8 cellular contexts compared by ENCODE assay signal in the genomic region with DNA sequence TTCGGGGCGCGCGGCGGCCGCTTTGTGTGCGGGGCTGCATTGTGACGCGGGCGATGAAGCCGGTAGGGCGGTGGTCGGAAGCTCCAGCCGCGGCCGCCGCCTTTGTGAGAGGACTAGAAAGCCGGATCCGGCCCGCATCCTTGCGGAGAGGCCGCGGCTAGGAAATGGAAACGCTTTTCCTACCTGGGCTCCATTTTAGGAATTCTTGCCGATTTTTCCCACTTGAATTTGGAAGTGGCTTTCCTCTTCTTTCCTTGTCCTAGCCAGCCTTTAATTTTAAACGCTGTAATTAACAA. TPM values are rescaled to one million over a fixed set of nuclear protein-coding genes. Genes with fewer than 3 reads are reported as not detected.
DNase-seq lines count a peak whose midpoint lies in the region; ATAC-seq and TF ChIP-seq lines count a peak whose summit lies in the region.

No MANE protein-coding gene starts in this region.

- H3K27ac ChIP-seq in AG04450 (ENCODE audit: low read depth, low read length) (peak overlapping the region; percentile 97), uterus (peak overlapping the region; percentile 97)

- BruUV-seq in MCF 10A (replicated peaks; lab: Mats Ljungman, UMichigan), result no TSS peak

- intact Hi-C loops in MCF 10A (cut with micrococcal nuclease) (loop anchor here (1.0 to 5.0 kb wide), 4 partner anchors 28 to 512 kb away; no protein-coding TSS in a partner anchor), uterus (cut with DNase I; ENCODE audit: low total_unique reads) (loop anchor here (10.0 kb wide), 1 partner anchor 129 kb away; no protein-coding TSS in a partner anchor)

- H3K4me1 ChIP-seq in uterus, result no peaks in the 10 kb centered on the region

- DNase-seq in AG04450 (ENCODE audit: low read depth, low spot score), result no peak
- DNase-seq in HK-2 (ENCODE audit: unreplicated experiment), result peak; percentile 31
- peak; percentile 27 for DNase-seq in MCF 10A (ENCODE audit: unreplicated experiment)
- no peak for DNase-seq in memory B cell (ENCODE audit: low spot score in 2 of 2)
- no peak for DNase-seq in uterus
- DNase-seq in stimulated activated CD4-positive, alpha-beta T cell treated with anti-CD3 and anti-CD28 coated beads, Interleukin-4, amount 100 ng/mL, for 1 hour, result no peak
- no peak for DNase-seq in Kasumi-1 (lab: John Stamatoyannopoulos, UW)

- ATAC-seq in memory B cell (ENCODE audit: low read depth), result no peak
- no peak for ATAC-seq in GM21447 (IDR thresholded peaks at IDR 0.05; ENCODE audit: unreplicated experiment)

- no peaks in the 10 kb centered on the region for H3K36me3 ChIP-seq in uterus

- H3K4me3 ChIP-seq in AG04450 (ENCODE audit: low read depth, low read length), result peak overlapping the region; percentile 81
- peak overlapping the region; percentile 50 to 73 for H3K4me3 ChIP-seq in uterus

- H3K36me3 Mint-ChIP-seq in MCF 10A (ENCODE audit: insufficient read depth, unreplicated experiment) (peaks cover 29% of the 10 kb centered on the region), memory B cell (peaks cover 13% of the 10 kb centered on the region)

- H3K4me3 Mint-ChIP-seq in MCF 10A (ENCODE audit: unreplicated experiment), result peak overlapping the region; percentile 88
- H3K4me3 Mint-ChIP-seq in memory B cell, result peak overlapping the region; percentile 99

- TF ChIP-seq CTCF in AG04450 (IDR thresholded peaks at IDR 0.05; ENCODE audit: low read depth, low read length) (no peak), MCF 10A (IDR thresholded peaks at IDR 0.05; ENCODE audit: unreplicated experiment) (no peak), uterus (IDR thresholded peaks at IDR 0.05) (no peak)

- no peak for TF ChIP-seq POLR2A in uterus (IDR thresholded peaks at IDR 0.05)

- H3K27ac Mint-ChIP-seq in MCF 10A (ENCODE audit: low read depth, unreplicated experiment) (peak overlapping the region; percentile 84), memory B cell (peak overlapping the region; percentile 93)

- H3K27me3 Mint-ChIP-seq in MCF 10A (ENCODE audit: insufficient read depth, unreplicated experiment) (peaks cover 18% of the 10 kb centered on the region), memory B cell (no peaks in the 10 kb centered on the region)

- POLR2A ChIA-PET in AG04450 (lab: Yijun Ruan, JAX), result interaction anchor here (0.6 to 5.5 kb wide), 12 partner anchors 19 to 759 kb away, joined by 3 to 39 read pairs (median 5); a partner anchor contains a TSS
- POLR2A ChIA-PET in MCF 10A (lab: Yijun Ruan, JAX), result interaction anchor here (0.7 to 3.4 kb wide), 10 partner anchors 9 to 513 kb away, joined by 3 to 20 read pairs (median 4); no protein-coding TSS in a partner anchor

- H3K27me3 ChIP-seq in AG04450 (ENCODE audit: control insufficient read depth, insufficient read depth, low read length) (no peaks in the 10 kb centered on the region), uterus (no peaks in the 10 kb centered on the region)

- CTCF ChIA-PET in AG04450 (lab: Charles Lee), result interaction anchor here (0.6 to 0.7 kb wide), 2 partner anchors 19 to 463 kb away, joined by 3 to 4 read pairs; no protein-coding TSS in a partner anchor
- CTCF ChIA-PET in MCF 10A (lab: Yijun Ruan, JAX), result interaction anchor here (0.6 to 1.5 kb wide), 4 partner anchors 11 to 512 kb away, joined by 3 to 6 read pairs (median 4); no protein-coding TSS in a partner anchor

- H3K9me3 Mint-ChIP-seq in MCF 10A (ENCODE audit: unreplicated experiment) (no peaks in the 10 kb centered on the region), memory B cell (no peaks in the 10 kb centered on the region)

- H3K4me1 Mint-ChIP-seq in MCF 10A (ENCODE audit: insufficient read depth, unreplicated experiment) (peaks cover 8% of the 10 kb centered on the region), memory B cell (peaks cover 32% of the 10 kb centered on the region)

- H3K9me3 ChIP-seq in AG04450 (ENCODE audit: control insufficient read depth, insufficient read depth, low read length), result no peaks in the 10 kb centered on the region; the same call in 1 of the 2 replicates
- H3K9me3 ChIP-seq in uterus, result no peaks in the 10 kb centered on the region

RNA-seq across cellular contexts. Expression of a gene that starts 0.7 kb away (rescaled TPM):
- polyA plus RNA-seq in AG04450 (2011; rRNA removed), result 6,551 and 6,856 TPM in 2 replicates
- polyA minus RNA-seq in AG04450 (2011; rRNA and poly(A)+ RNA removed), result 2,637 and 2,670 TPM in 2 replicates
- total RNA-seq in MCF 10A (2022) (801 and 901 TPM in 2 replicates), uterus (1,000 to 10,000 TPM; 2,867 to 6,849 (median 3,091) TPM)

Comparison
In these comparisons a context has a peak if more than half of its experiments do, and no peak if none do; other contexts are left out.
1. DNase-seq: peak in HK-2 (single experiment) and MCF 10A (single experiment); none in AG04450 (single experiment), memory B cell (0 of 2), uterus (0 of 2), stimulated activated CD4-positive, alpha-beta T cell treated with anti-CD3 and anti-CD28 coated beads, Interleukin-4, amount 100 ng/mL, for 1 hour (single experiment) and Kasumi-1 (0 of 2).